14 cellular contexts compared by ENCODE assay signal in the genomic region with DNA sequence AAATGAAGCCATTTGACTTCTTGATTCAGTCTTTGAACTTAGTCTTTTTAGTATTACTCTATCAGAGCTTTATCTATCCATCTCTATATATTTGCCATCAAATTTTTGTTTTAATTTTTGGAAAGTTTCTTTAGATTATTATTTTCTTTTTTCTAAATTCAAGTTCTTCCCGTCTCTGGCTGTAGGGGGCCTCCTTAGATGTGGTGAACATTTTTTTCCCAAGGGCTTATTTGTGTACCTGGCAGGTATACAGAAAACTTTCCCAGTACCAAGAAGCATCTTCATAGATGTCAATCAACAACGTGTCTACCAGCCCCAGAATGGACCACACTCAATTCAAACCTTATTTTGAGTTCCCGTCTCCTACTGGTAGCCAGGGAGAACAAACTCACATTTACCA.
"Had no signal": no experiment of that assay in that cellular context is flagged by ENCODE, and none has a peak within 500 bp of the region (broad histone marks: within the 10 kb centered on the region; RNA-seq: fewer than 3 reads in every experiment).

No MANE protein-coding gene starts in this region.

- H3K36me3 ChIP-seq: upper lobe of left lung had no signal

- H3K9me3 ChIP-seq: upper lobe of left lung had no signal

- H3K27me3 ChIP-seq: upper lobe of left lung had no signal

- H3K4me3 Mint-ChIP-seq: activated CD4-positive, alpha-beta memory T cell treated with anti-CD3 and anti-CD28 coated beads for 36 hours; activated naive CD8-positive, alpha-beta T cell treated with anti-CD3 and anti-CD28 coated beads for 36 hours; activated T-cell treated with anti-CD3 and anti-CD28 coated beads, Interleukin-2, amount 50 U/mL, for 72 hours; natural killer cell; T-helper 2 cell treated with Interferon-gamma antibody and Interleukin-4, amounts not matched to agents 5 μg/mL and 100 μg/mL, for 36 hours had no signal

- ATAC-seq: activated T-cell treated with anti-CD3 and anti-CD28 coated beads, Interleukin-2, amount 50 U/mL, for 72 hours; esophagus mucosa; natural killer cell had no signal

- H3K27ac Mint-ChIP-seq: activated CD4-positive, alpha-beta memory T cell treated with anti-CD3 and anti-CD28 coated beads for 36 hours; activated naive CD8-positive, alpha-beta T cell treated with anti-CD3 and anti-CD28 coated beads for 36 hours; activated T-cell treated with anti-CD3 and anti-CD28 coated beads, Interleukin-2, amount 50 U/mL, for 72 hours; natural killer cell; T-helper 2 cell treated with Interferon-gamma antibody and Interleukin-4, amounts not matched to agents 5 μg/mL and 100 μg/mL, for 36 hours had no signal

- H3K27ac ChIP-seq: upper lobe of left lung had no signal

- H3K36me3 Mint-ChIP-seq: activated CD4-positive, alpha-beta memory T cell treated with anti-CD3 and anti-CD28 coated beads for 36 hours; activated naive CD8-positive, alpha-beta T cell treated with anti-CD3 and anti-CD28 coated beads for 36 hours; natural killer cell had no signal

- H3K27me3 Mint-ChIP-seq: activated CD4-positive, alpha-beta memory T cell treated with anti-CD3 and anti-CD28 coated beads for 36 hours; activated naive CD8-positive, alpha-beta T cell treated with anti-CD3 and anti-CD28 coated beads for 36 hours had no signal

- H3K4me1 ChIP-seq: upper lobe of left lung had no signal

- H3K4me3 ChIP-seq: upper lobe of left lung had no signal

- H3K4me1 Mint-ChIP-seq: activated naive CD8-positive, alpha-beta T cell treated with anti-CD3 and anti-CD28 coated beads for 36 hours; natural killer cell had no signal

- DNase-seq: activated CD4-positive, alpha-beta memory T cell treated with anti-CD3 and anti-CD28 coated beads for 36 hours; activated CD8-positive, alpha-beta memory T cell treated with anti-CD3 and anti-CD28 coated beads, Interleukin-2, amount 50 U/mL, for 4 hours; activated gamma-delta T cell treated with Interleukin-2 at 50 U/mL for 16 hours; activated naive CD8-positive, alpha-beta T cell treated with anti-CD3 and anti-CD28 coated beads for 36 hours; activated T-cell treated with anti-CD3 and anti-CD28 coated beads, Interleukin-2, amount 50 U/mL, for 72 hours; cerebellar nuclear complex; dermis blood vessel endothelial cell; natural killer cell; occipital lobe; stimulated activated CD4-positive, alpha-beta T cell treated with anti-CD3 and anti-CD28 coated beads, Interleukin-2, amount 100 ng/mL, for 48 hours; stimulated activated naive CD4-positive, alpha-beta T cell treated with Interleukin-2 at 50 U/mL for 16 hours; upper lobe of left lung had no signal
